22 cellular contexts compared by ENCODE assay signal in the genomic region with DNA sequence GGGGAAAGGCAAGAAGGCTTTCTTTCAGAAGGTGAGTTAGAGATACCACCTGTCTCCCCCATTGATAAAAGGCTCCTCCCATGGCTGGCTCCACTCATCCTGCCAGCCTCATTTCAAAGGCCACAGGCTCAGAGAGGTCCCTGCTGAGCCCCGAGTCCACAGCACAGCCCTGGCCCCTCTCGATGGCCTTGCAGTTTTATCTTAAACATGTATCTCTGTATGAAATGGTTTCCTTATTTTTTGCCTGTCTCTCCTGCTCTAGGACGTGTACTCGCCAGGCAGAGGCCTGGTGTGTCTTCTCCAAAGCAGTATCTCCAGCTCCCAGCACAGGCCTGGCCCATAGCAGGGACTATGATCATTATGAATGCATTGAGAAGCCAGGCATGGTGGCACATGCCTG.
"Had no signal": no experiment of that assay in that cellular context is flagged by ENCODE, and none has a peak within 500 bp of the region (broad histone marks: within the 10 kb centered on the region; RNA-seq: fewer than 3 reads in every experiment).

No MANE protein-coding gene starts in this region.

- H3K36me3 Mint-ChIP-seq: memory B cell had no signal

- H3K27me3 ChIP-seq: colonic mucosa, dorsolateral prefrontal cortex, gastrocnemius medialis, left lung had no signal

- H3K36me3 ChIP-seq: colonic mucosa, esophagus squamous epithelium, gastrocnemius medialis, heart right ventricle, left lung, lower lobe of right lung had no signal

- H3K27ac Mint-ChIP-seq: memory B cell had no signal

- H3K4me1 ChIP-seq: colonic mucosa, esophagus squamous epithelium, gastrocnemius medialis, heart right ventricle, left lung, lower lobe of right lung had no signal

- H3K4me3 Mint-ChIP-seq: memory B cell had no signal

- H3K4me3 ChIP-seq: colonic mucosa, dorsolateral prefrontal cortex, esophagus squamous epithelium, gastrocnemius medialis, heart right ventricle, left lung, lower lobe of right lung had no signal

- H3K4me1 Mint-ChIP-seq: memory B cell had no signal

- DNase-seq: cerebellar nuclear complex; colonic mucosa; dermis blood vessel endothelial cell; dorsolateral prefrontal cortex; effector CD4-positive, alpha-beta T cell; effector memory CD4-positive, alpha-beta T cell; esophagus squamous epithelium; foreskin fibroblast; foreskin melanocyte; gastrocnemius medialis; glutamatergic neuron; head of caudate nucleus; heart right ventricle; hippocampal formation; left cardiac atrium; left lung; left ventricle myocardium superior; lower lobe of right lung; mammary epithelial cell; mesendoderm; midbrain had no signal

- H3K27ac ChIP-seq: colonic mucosa, dorsolateral prefrontal cortex, esophagus squamous epithelium, gastrocnemius medialis, heart right ventricle, left lung, lower lobe of right lung had no signal

- ATAC-seq: gastrocnemius medialis, heart right ventricle, left cardiac atrium, left lung, left ventricle myocardium superior, lower lobe of right lung had no signal

- H3K9me3 ChIP-seq: colonic mucosa, gastrocnemius medialis, left lung, lower lobe of right lung had no signal
